In genomic region chr6:56017198-56017597, GRCh38 we compare ENCODE assay signal across 17 cellular contexts.
"Had no signal": no experiment of that assay in that cellular context is flagged by ENCODE, and none has a peak within 500 bp of the region (broad histone marks: within the 10 kb centered on the region; RNA-seq: fewer than 3 reads in every experiment).

No MANE protein-coding gene starts in this region.

- DNase-seq: hypothalamus; immature natural killer cell; kidney; left colon; left lung; mesendoderm; naive thymus-derived CD4-positive, alpha-beta T cell; ovary; right lobe of liver; stimulated activated CD4-positive, alpha-beta T cell treated with anti-CD3 and anti-CD28 coated beads, Interleukin-12 subunit alpha, Interleukin-12 subunit beta, amount 100 ng/mL, for 4 hours; stimulated activated CD4-positive, alpha-beta T cell treated with anti-CD3 and anti-CD28 coated beads, Interleukin-15, amount 100 ng/mL, for 24 hours; stimulated activated CD4-positive, alpha-beta T cell treated with anti-CD3 and anti-CD28 coated beads, Interleukin-2, amount 100 ng/mL, for 24 hours; stimulated activated CD4-positive, alpha-beta T cell treated with anti-CD3 and anti-CD28 coated beads, Interleukin-4, amount 100 ng/mL, for 1 hour; stimulated activated naive B cell treated with anti-CD40 and anti-IgM and Interleukin-4, amounts not matched to agents 10 μg/mL and 1 μg/mL and 100 μg/mL, for 72 hours; tibial artery; trophoblast cell; upper lobe of right lung had no signal
